Comparison of ENCODE assay signal across 10 cellular contexts in the genomic region with DNA sequence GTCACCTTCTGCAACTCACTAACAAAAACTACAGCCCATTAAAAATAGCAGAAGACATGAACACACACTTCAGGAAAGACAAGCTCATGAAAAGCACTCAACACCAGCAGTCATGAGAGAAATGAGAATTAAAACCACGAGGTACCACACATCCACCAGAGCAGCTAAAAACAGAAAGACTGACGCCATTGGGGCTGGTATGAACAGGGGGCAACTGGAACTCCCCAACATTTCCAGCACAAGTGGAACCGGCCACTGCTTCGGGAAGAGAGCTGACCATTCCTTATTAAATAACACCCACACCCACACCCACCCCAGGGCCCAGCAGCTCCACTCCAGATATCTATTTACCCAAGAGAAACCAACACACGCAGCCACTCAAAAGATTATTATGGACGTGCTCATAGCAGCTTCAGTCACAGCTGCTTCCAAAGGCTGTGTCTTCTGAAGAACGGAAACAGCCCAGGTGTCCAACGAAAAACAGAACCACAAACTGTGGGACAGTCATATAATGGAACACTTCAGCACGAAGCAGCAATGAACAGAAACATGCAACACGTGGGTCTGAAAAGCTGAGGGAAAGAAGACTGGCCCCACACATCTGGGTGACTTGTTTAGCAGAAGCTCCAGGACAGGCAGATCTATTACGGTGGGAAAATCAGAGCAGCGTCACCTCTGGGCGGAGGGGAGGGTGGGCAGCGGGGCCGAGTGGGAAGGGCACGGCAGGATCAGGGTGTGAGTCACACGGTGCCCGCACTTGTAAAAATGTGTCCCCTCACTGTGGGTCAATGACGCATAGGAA. TPM values are rescaled to one million over a fixed set of nuclear protein-coding genes. Genes with fewer than 3 reads are reported as not detected.
DNase-seq lines count a peak whose midpoint lies in the region; ATAC-seq and TF ChIP-seq lines count a peak whose summit lies in the region.
"Had no signal": no experiment of that assay in that cellular context is flagged by ENCODE, and none has a peak within 500 bp of the region (broad histone marks: within the 10 kb centered on the region; RNA-seq: fewer than 3 reads in every experiment).

No MANE protein-coding gene starts in this region.

- H3K27ac Mint-ChIP-seq in activated T-cell treated with anti-CD3 and anti-CD28 coated beads, Interleukin-2, amount 50 U/mL, for 72 hours, result peak overlapping the region; percentile 34
- H3K27ac Mint-ChIP-seq in brain, result peak overlapping the region in 3 of 5 experiments; percentile 5 to 96 (median 59)
- peak overlapping the region; percentile 38 to 58 for H3K27ac Mint-ChIP-seq in stimulated activated naive CD8-positive, alpha-beta T cell treated with anti-CD3 and anti-CD28 coated beads, Interleukin-15, amount 100 ng/mL, for 72 hours

- no peaks in the 10 kb centered on the region for H3K27me3 Mint-ChIP-seq in activated T-cell treated with anti-CD3 and anti-CD28 coated beads, Interleukin-2, amount 50 U/mL, for 72 hours (ENCODE audit: low read depth)
- no peaks in the 10 kb centered on the region for H3K27me3 Mint-ChIP-seq in brain
- H3K27me3 Mint-ChIP-seq in stimulated activated naive CD8-positive, alpha-beta T cell treated with anti-CD3 and anti-CD28 coated beads, Interleukin-15, amount 100 ng/mL, for 72 hours, result no peaks in the 10 kb centered on the region

- no peak for TF ChIP-seq CTCF in brain (conservative IDR thresholded peaks at IDR 0.05)

- no peaks in the 10 kb centered on the region for H3K9me3 Mint-ChIP-seq in activated T-cell treated with anti-CD3 and anti-CD28 coated beads, Interleukin-2, amount 50 U/mL, for 72 hours
- no peaks in the 10 kb centered on the region for H3K9me3 Mint-ChIP-seq in brain
- H3K9me3 Mint-ChIP-seq in stimulated activated naive CD8-positive, alpha-beta T cell treated with anti-CD3 and anti-CD28 coated beads, Interleukin-15, amount 100 ng/mL, for 72 hours, result no peaks in the 10 kb centered on the region

- no peak for DNase-seq in activated T-cell treated with anti-CD3 and anti-CD28 coated beads, Interleukin-2, amount 50 U/mL, for 72 hours
- DNase-seq in activated T-cell treated with anti-CD3 and anti-CD28 coated beads for 4 hours (no peak), SKM-1 treated with dmso at 0.1 percent for 144 hours (lab: John Stamatoyannopoulos, UW; ENCODE audit: unreplicated experiment) (no peak), anterior cingulate cortex (lab: John Stamatoyannopoulos, UW) (no peak), NCI-H345 treated with DMSO at 0.1 percent for 48 hours (lab: John Stamatoyannopoulos, UW; ENCODE audit: unreplicated experiment) (no peak)
- DNase-seq in stimulated activated naive CD8-positive, alpha-beta T cell treated with anti-CD3 and anti-CD28 coated beads, Interleukin-15, amount 100 ng/mL, for 72 hours, result no peak
- DNase-seq: activated CD4-positive, alpha-beta T cell treated with anti-CD3 and anti-CD28 coated beads for 1 hour; retina had no signal

- peaks cover 7 to 23% of the 10 kb centered on the region in 2 donors for H3K36me3 Mint-ChIP-seq in activated T-cell treated with anti-CD3 and anti-CD28 coated beads, Interleukin-2, amount 50 U/mL, for 72 hours (ENCODE audit: insufficient read depth in 2 of 2)
- peaks cover 74% of the 10 kb centered on the region for H3K36me3 Mint-ChIP-seq in brain

- ATAC-seq in activated T-cell treated with anti-CD3 and anti-CD28 coated beads, Interleukin-2, amount 50 U/mL, for 72 hours (replicated peaks in 1 of 2), result peak in 1 of 2 donors; percentile 61
- ATAC-seq in HG03442 (IDR thresholded peaks at IDR 0.05; ENCODE audit: unreplicated experiment), result peak; percentile 45
- ATAC-seq in stimulated activated naive CD8-positive, alpha-beta T cell treated with anti-CD3 and anti-CD28 coated beads, Interleukin-15, amount 100 ng/mL, for 72 hours, result no peak

- H3K4me3 Mint-ChIP-seq in activated T-cell treated with anti-CD3 and anti-CD28 coated beads, Interleukin-2, amount 50 U/mL, for 72 hours, result peak overlapping the region in 1 of 2 donors; percentile 13
- H3K4me3 Mint-ChIP-seq in brain, result no peak overlapping the region
- H3K4me3 Mint-ChIP-seq in stimulated activated naive CD8-positive, alpha-beta T cell treated with anti-CD3 and anti-CD28 coated beads, Interleukin-15, amount 100 ng/mL, for 72 hours, result no peak overlapping the region

- H3K4me1 Mint-ChIP-seq in activated T-cell treated with anti-CD3 and anti-CD28 coated beads, Interleukin-2, amount 50 U/mL, for 72 hours (ENCODE audit: low read depth), result no peaks in the 10 kb centered on the region
- H3K4me1 Mint-ChIP-seq in brain, result peaks cover 48% of the 10 kb centered on the region
- H3K4me1 Mint-ChIP-seq in stimulated activated naive CD8-positive, alpha-beta T cell treated with anti-CD3 and anti-CD28 coated beads, Interleukin-15, amount 100 ng/mL, for 72 hours, result peaks cover 10% of the 10 kb centered on the region

RNA-seq across cellular contexts. Expression of gene KLHDC4, which starts 41.1 kb away (rescaled TPM):
- 100 to 1,000 TPM in 1 of 2 donors, 10 to 100 TPM in 1; 85.5 to 108 TPM for total RNA-seq in activated T-cell treated with anti-CD3 and anti-CD28 coated beads, Interleukin-2, amount 50 U/mL, for 72 hours
- 18.9 TPM for polyA plus RNA-seq in brain (ENCODE audit: insufficient read depth, low read depth, low replicate concordance)
